19 cellular contexts compared by ENCODE assay signal in genomic region chr3:188682316-188682715, GRCh38.
A peak's percentile ranks its signal among the peaks of the same experiment; 100 is the strongest.
DNase-seq lines count a peak whose midpoint lies in the region; ATAC-seq and TF ChIP-seq lines count a peak whose summit lies in the region.
"Had no signal": no experiment of that assay in that cellular context is flagged by ENCODE, and none has a peak within 500 bp of the region (broad histone marks: within the 10 kb centered on the region; RNA-seq: fewer than 3 reads in every experiment).

No MANE protein-coding gene starts in this region.

- peaks cover 2% of the 10 kb centered on the region for H3K36me3 Mint-ChIP-seq in CD8-positive, alpha-beta T cell

- peak overlapping the region in 1 of 2 experiments; percentile 79; a peak in 2 of 4 replicates for H3K27ac ChIP-seq in SK-N-SH (ENCODE audit: low read depth in 2 of 2, low read length in 1 of 2)
- peak overlapping the region; percentile 62 for H3K27ac ChIP-seq in RWPE1
- H3K27ac ChIP-seq in heart right ventricle: peak overlapping the region; percentile 31 to 84 (median 70)
- H3K27ac ChIP-seq in gastrocnemius medialis: peak overlapping the region; percentile 73 to 90 (median 78)
- no peak overlapping the region for H3K27ac ChIP-seq in CD8-positive, alpha-beta T cell (ENCODE audit: low read depth, low read length)
- H3K27ac ChIP-seq: 22Rv1 had no signal

- peaks cover 27% of the 10 kb centered on the region for H3F3A ChIP-seq in SK-N-SH (replicated peaks; ENCODE audit: insufficient read depth)

- DNase-seq in SK-N-SH (no peak), RWPE1 (ENCODE audit: low spot score) (no peak), heart right ventricle (no peak), gastrocnemius medialis (no peak), amniotic stem cell (lab: John Stamatoyannopoulos, UW) (no peak), NCI-H526 treated with DMSO at 0.1 percent for 48 hours (lab: John Stamatoyannopoulos, UW) (no peak)
- DNase-seq in CD8-positive, alpha-beta T cell: no peak
- DNase-seq: activated CD4-positive, alpha-beta T cell treated with anti-CD3 and anti-CD28 coated beads for 1 hour; activated CD8-positive, alpha-beta memory T cell treated with anti-CD3 and anti-CD28 coated beads, Interleukin-2, amount 50 U/mL, for 4 hours; activated naive CD4-positive, alpha-beta T cell treated with anti-CD3 and anti-CD28 coated beads, Interleukin-2, amount 50 U/mL, for 16 hours; DMS53; effector CD8-positive, alpha-beta T cell; NCI-H2081 treated with DMSO at 0.1 percent for 48 hours; NCI-H524 treated with DMSO at 0.1 percent for 48 hours; occipital lobe; T1000 had no signal

- no peaks in the 10 kb centered on the region for H3K9me3 ChIP-seq in SK-N-SH
- H3K9me3 ChIP-seq in heart right ventricle: no peaks in the 10 kb centered on the region
- no peaks in the 10 kb centered on the region for H3K9me3 ChIP-seq in gastrocnemius medialis
- H3K9me3 ChIP-seq in CD8-positive, alpha-beta T cell (ENCODE audit: low read length): no peaks in the 10 kb centered on the region

- WGBS in SK-N-SH (ENCODE audit: low lambda C conversion rate): 87% methylated on average over 4 of the region's 4 CpGs
- 74 to 80% methylated on average over 4 of the region's 4 CpGs for WGBS in heart right ventricle, 2 donors

- H3K4me3 ChIP-seq in SK-N-SH (ENCODE audit: low read depth in 2 of 2, low read length in 1 of 2) (no peak overlapping the region), heart right ventricle (no peak overlapping the region), gastrocnemius medialis (no peak overlapping the region)
- H3K4me3 ChIP-seq in CD8-positive, alpha-beta T cell (ENCODE audit: low read depth, low read length): no peak overlapping the region

- peak overlapping the region; percentile 36; the same call in 1 of the 2 replicates for H3K4me2 ChIP-seq in SK-N-SH

- H3K4me1 ChIP-seq in SK-N-SH (ENCODE audit: control insufficient read depth in 1 of 2, insufficient read depth in 2 of 2, low read depth in 1 of 2, low read length in 1 of 2) (peaks cover 0 to 31% of the 10 kb centered on the region in 2 experiments; a peak in 1 of 4 replicates), heart right ventricle (peaks cover 0 to 76% (median 64%) of the 10 kb centered on the region in 9 donors), gastrocnemius medialis (peaks cover 38 to 41% of the 10 kb centered on the region in 2 donors)
- H3K4me1 ChIP-seq in CD8-positive, alpha-beta T cell (ENCODE audit: insufficient read depth, low read length): no peaks in the 10 kb centered on the region

- TF ChIP-seq RAD21 in SK-N-SH (IDR thresholded peaks at IDR 0.05; ENCODE audit: low read length): no peak

- POLR2A ChIA-PET in SK-N-SH (lab: Yijun Ruan, JAX) (no interaction called here), RWPE1 (lab: Yijun Ruan, JAX; ENCODE audit: low non-redundant PET) (no interaction called here)
- POLR2A ChIA-PET in CD8-positive, alpha-beta T cell (lab: Charles Lee): interaction anchor here (0.5 kb wide), 1 partner anchor 131 kb away, joined by 3 read pairs; no protein-coding TSS in a partner anchor

- H3K27ac Mint-ChIP-seq in CD8-positive, alpha-beta T cell: no peak overlapping the region

- H3K36me3 ChIP-seq in SK-N-SH (replicated peaks in 1 of 2; ENCODE audit: control insufficient read depth in 1 of 2, insufficient read depth in 2 of 2, low read length in 1 of 2) (peaks cover 0 to 3% of the 10 kb centered on the region in 2 experiments), heart right ventricle (no peaks in the 10 kb centered on the region), gastrocnemius medialis (no peaks in the 10 kb centered on the region)
- H3K36me3 ChIP-seq in CD8-positive, alpha-beta T cell (ENCODE audit: insufficient read depth, low read length): no peaks in the 10 kb centered on the region

- H3K79me2 ChIP-seq in SK-N-SH (ENCODE audit: insufficient read depth): peaks cover 52% of the 10 kb centered on the region

- no peaks in the 10 kb centered on the region for H3K9me3 Mint-ChIP-seq in CD8-positive, alpha-beta T cell

- no peaks in the 10 kb centered on the region for H3K27me3 ChIP-seq in SK-N-SH (ENCODE audit: insufficient read depth)
- no peaks in the 10 kb centered on the region for H3K27me3 ChIP-seq in heart right ventricle
- H3K27me3 ChIP-seq in gastrocnemius medialis: no peaks in the 10 kb centered on the region
- H3K27me3 ChIP-seq in CD8-positive, alpha-beta T cell (ENCODE audit: insufficient read depth, low read length): no peaks in the 10 kb centered on the region

- intact Hi-C loops in heart right ventricle (cut with DNase I): loop anchor here in 1 of 10 donors (10.0 kb wide), 1 partner anchor 262 kb away; no protein-coding TSS in a partner anchor
- intact Hi-C loops in gastrocnemius medialis (cut with DNase I; ENCODE audit: low total_unique reads): loop anchor here (2.0 to 5.0 kb wide), 4 partner anchors 130 to 945 kb away; no protein-coding TSS in a partner anchor
- intact Hi-C loops in CD8-positive, alpha-beta T cell (cut with DNase I, micrococcal nuclease): no loop called here

- no peaks in the 10 kb centered on the region for H3K27me3 Mint-ChIP-seq in CD8-positive, alpha-beta T cell (ENCODE audit: low read depth)

- H3K9ac ChIP-seq in SK-N-SH: peak overlapping the region; percentile 19; the same call in 1 of the 2 replicates

- TF ChIP-seq EP300 in SK-N-SH (IDR thresholded peaks at IDR 0.05; ENCODE audit: borderline replicate concordance in 1 of 2, low read depth in 1 of 2, low read length in 1 of 2): no peak

- ATAC-seq in SK-N-SH treated with all-trans-retinoic acid at 6 μM for 48 hours (no peak; the same call in 2 of the 3 replicates), heart right ventricle (peak in 6 of 8 donors; percentile 27 to 70 (median 40)), gastrocnemius medialis (no peak)
- ATAC-seq in CD8-positive, alpha-beta T cell: no peak

- no peaks in the 10 kb centered on the region for H4K20me1 ChIP-seq in SK-N-SH (ENCODE audit: insufficient read depth)

- no peak overlapping the region for H3K4me3 Mint-ChIP-seq in CD8-positive, alpha-beta T cell
- H3K4me3 Mint-ChIP-seq: CD14-positive monocyte had no signal

- H3K9me2 ChIP-seq in SK-N-SH: no peaks in the 10 kb centered on the region

- no peaks in the 10 kb centered on the region for H3K4me1 Mint-ChIP-seq in CD8-positive, alpha-beta T cell (ENCODE audit: low read depth)

- in situ Hi-C loops in gastrocnemius medialis (cut with MboI; ENCODE audit: low sequenced_read_pairs in 4 of 4): loop anchor here in 2 of 4 donors (10.0 to 25.0 kb wide), 2 partner anchors 272 to 945 kb away; partner anchors contain the start of gene BCL6 (in 1 of the 2)

- H2AFZ ChIP-seq in SK-N-SH (ENCODE audit: low read depth): no peak overlapping the region

- TF ChIP-seq POLR2A in gastrocnemius medialis (IDR thresholded peaks at IDR 0.05): no peak

- no peak for TF ChIP-seq CTCF in SK-N-SH (IDR thresholded peaks at IDR 0.05)
- TF ChIP-seq CTCF in RWPE1 (conservative IDR thresholded peaks at IDR 0.05; ENCODE audit: low read depth): no peak
- TF ChIP-seq CTCF in heart right ventricle (IDR thresholded peaks at IDR 0.05): no peak
- no peak for TF ChIP-seq CTCF in gastrocnemius medialis (IDR thresholded peaks at IDR 0.05 in 4 of 5, conservative IDR thresholded peaks at IDR 0.05 in 1 of 5)
- no peak for TF ChIP-seq CTCF in CD8-positive, alpha-beta T cell (IDR thresholded peaks at IDR 0.05)

- CTCF ChIA-PET in SK-N-SH (lab: Yijun Ruan, JAX) (interaction anchor here (0.6 to 1.0 kb wide), 2 partner anchors 17 to 198 kb away, joined by 3 read pairs; no protein-coding TSS in a partner anchor), RWPE1 (lab: Yijun Ruan, JAX) (interaction anchor here (0.6 kb wide), 1 partner anchor 9 kb away, joined by 3 read pairs; no protein-coding TSS in a partner anchor)
- CTCF ChIA-PET in CD8-positive, alpha-beta T cell (lab: Charles Lee): interaction anchor here (0.7 kb wide), 1 partner anchor 17 kb away, joined by 3 read pairs; no protein-coding TSS in a partner anchor

TF ChIP-seq in SK-N-SH, 30 proteins besides CTCF, POLR2A, EP300 and RAD21 (continues in another document):
- TF ChIP-seq FOSL2 (IDR thresholded peaks at IDR 0.05; ENCODE audit: borderline replicate concordance, low read depth) (no peak), MAX (IDR thresholded peaks at IDR 0.05; ENCODE audit: low read depth) (no peak), MEF2A (IDR thresholded peaks at IDR 0.05; ENCODE audit: borderline replicate concordance, low read depth) (no peak), SMC3 (IDR thresholded peaks at IDR 0.05; ENCODE audit: low read depth, low read length) (no peak), FOXJ3 (CRISPR knock-in tag; IDR thresholded peaks at IDR 0.05) (no peak), USF2 (IDR thresholded peaks at IDR 0.05; ENCODE audit: borderline replicate concordance, low read depth, low read length) (no peak)

TF ChIP-seq in SK-N-SH treated with all-trans-retinoic acid at 6 μM for 48 hours, 23 proteins besides CTCF, POLR2A, EP300 and RAD21:
- no peak for TF ChIP-seq PATZ1 (CRISPR knock-in tag; IDR thresholded peaks at IDR 0.05; ENCODE audit: borderline replicate concordance)

Comparison
In these comparisons a context has a peak if more than half of its experiments do, and no peak if none do; other contexts are left out.
1. ATAC-seq: peak in heart right ventricle (6 of 8); none in SK-N-SH treated with all-trans-retinoic acid at 6 μM for 48 hours (single experiment), gastrocnemius medialis (0 of 2) and CD8-positive, alpha-beta T cell (single experiment).